ENCODE assay signal across 1 cellular context in genomic region chr4:2468464-2469191, GRCh38.
TF ChIP-seq lines count a peak whose summit lies in the region.

Gene RNF4, plus strand, starts transcription at chr4:2469106. Its CDS starts 21,388 bp downstream, at chr4:2490494.

TF ChIP-seq in K562, 482 proteins besides CTCF, POLR2A, EP300 and RAD21 (continued from another document and continues in another):
- TF ChIP-seq E4F1 (CRISPR knock-in tag; IDR thresholded peaks at IDR 0.05; ENCODE audit: borderline replicate concordance) (no peak), BRF2 (IDR thresholded peaks at IDR 0.05; ENCODE audit: borderline replicate concordance, insufficient read depth, insufficient read length) (no peak), ZNF324 (CRISPR knock-in tag; IDR thresholded peaks at IDR 0.05) (no peak), ZSCAN32 (CRISPR knock-in tag; IDR thresholded peaks at IDR 0.05) (no peak), CREB1 (IDR thresholded peaks at IDR 0.05) (peak; percentile 76), CREB1 (CRISPR knock-in tag; IDR thresholded peaks at IDR 0.05) (peak; percentile 54; the same call in 1 of the 2 replicates), BMI1 (IDR thresholded peaks at IDR 0.05; ENCODE audit: low read length) (no peak), TCF7 (IDR thresholded peaks at IDR 0.05; ENCODE audit: borderline replicate concordance) (no peak), MNT (conservative IDR thresholded peaks at IDR 0.05) (peak; percentile 76 to 84), TRIM25 (IDR thresholded peaks at IDR 0.05; ENCODE audit: borderline replicate concordance) (no peak), DPF2 (IDR thresholded peaks at IDR 0.05) (no peak), CHD1 (IDR thresholded peaks at IDR 0.05; ENCODE audit: low read length) (no peak), SRSF7 (optimal IDR thresholded peaks at IDR 0.05; ENCODE audit: low read depth, low read length) (no peak), FOS (IDR thresholded peaks at IDR 0.05; ENCODE audit: extremely low read depth, insufficient read length) (peak; percentile 84), MYNN (IDR thresholded peaks at IDR 0.05) (no peak; the same call in 1 of the 2 replicates), MYNN (CRISPR knock-in tag; IDR thresholded peaks at IDR 0.05) (0 out of 2 replicates have a peak, but pooled peaks have one; percentile 12), OTX1 (CRISPR knock-in tag; IDR thresholded peaks at IDR 0.05) (no peak), ZNF561 (CRISPR knock-in tag; conservative IDR thresholded peaks at IDR 0.05) (no peak), STAT5B (CRISPR knock-in tag; IDR thresholded peaks at IDR 0.05) (no peak), CXXC5 (CRISPR knock-in tag; IDR thresholded peaks at IDR 0.05) (peak; percentile 92), ZNF766 (CRISPR knock-in tag; conservative IDR thresholded peaks at IDR 0.05) (no peak), ESRRB (CRISPR knock-in tag; IDR thresholded peaks at IDR 0.05; ENCODE audit: borderline replicate concordance) (no peak), CBX1 (IDR thresholded peaks at IDR 0.05; ENCODE audit: low read depth) (peak; percentile 30; the same call in 1 of the 2 replicates), PHB (CRISPR knock-in tag; IDR thresholded peaks at IDR 0.05) (0 out of 2 replicates have a peak, but pooled peaks have one; percentile 49), PHB2 (IDR thresholded peaks at IDR 0.05; ENCODE audit: low read depth) (no peak), TRIM28 (IDR thresholded peaks at IDR 0.05) (no peak), GTF2A2 (tag; IDR thresholded peaks at IDR 0.05) (no peak), FOXK2 (conservative IDR thresholded peaks at IDR 0.05 in 1 of 2, IDR thresholded peaks at IDR 0.05 in 1 of 2; ENCODE audit: low read depth in 2 of 2) (no peak), TEAD4 (IDR thresholded peaks at IDR 0.05; ENCODE audit: low read length) (peak; percentile 17; the same call in 1 of the 2 replicates), TEAD4 (CRISPR knock-in tag; IDR thresholded peaks at IDR 0.05; ENCODE audit: borderline replicate concordance) (peak; percentile 73; the same call in 1 of the 2 replicates), ZNF175 (CRISPR knock-in tag; IDR thresholded peaks at IDR 0.05; ENCODE audit: low read depth) (no peak), XRCC5 (IDR thresholded peaks at IDR 0.05; ENCODE audit: low read depth, low read length) (0 out of 2 replicates have a peak, but pooled peaks have one; percentile 48), CBX2 (IDR thresholded peaks at IDR 0.05; ENCODE audit: insufficient read depth, low read length, poor library complexity, severe bottlenecking) (no peak), CREBBP (IDR thresholded peaks at IDR 0.05; ENCODE audit: low read depth, low read length) (no peak), ZBTB49 (CRISPR knock-in tag; IDR thresholded peaks at IDR 0.05; ENCODE audit: borderline replicate concordance) (no peak), CCAR2 (IDR thresholded peaks at IDR 0.05; ENCODE audit: low read depth, low read length) (no peak), NR0B1 (IDR thresholded peaks at IDR 0.05; ENCODE audit: partially characterized antibody) (no peak), TBL1XR1 (IDR thresholded peaks at IDR 0.05; ENCODE audit: low read length in 2 of 2) (no peak; a peak in 1 of 4 replicates), HMGXB4 (CRISPR knock-in tag; IDR thresholded peaks at IDR 0.05) (no peak; the same call in 1 of the 2 replicates), ZNF165 (CRISPR knock-in tag; IDR thresholded peaks at IDR 0.05; ENCODE audit: borderline replicate concordance) (no peak), NONO (IDR thresholded peaks at IDR 0.05; ENCODE audit: low read depth in 2 of 2, low read length in 1 of 2) (0 out of 4 replicates have a peak, but pooled peaks of 1 of the 2 experiments have one; percentile 43), ZEB2 (IDR thresholded peaks at IDR 0.05) (no peak), ZNF174 (CRISPR knock-in tag; IDR thresholded peaks at IDR 0.05) (no peak), KLF16 (IDR thresholded peaks at IDR 0.05) (no peak), ARID4B (CRISPR knock-in tag; IDR thresholded peaks at IDR 0.05) (peak; percentile 87), RB1 (IDR thresholded peaks at IDR 0.05; ENCODE audit: low read depth) (peak; percentile 49; the same call in 1 of the 2 replicates), SP2 (IDR thresholded peaks at IDR 0.05; ENCODE audit: extremely low read depth, low read depth, low read length, poor library complexity, severe bottlenecking) (peak; percentile 66), HDAC3 (IDR thresholded peaks at IDR 0.05; ENCODE audit: borderline replicate concordance, partially characterized antibody) (no peak), GABPB2 (CRISPR knock-in tag; conservative IDR thresholded peaks at IDR 0.05) (no peak), RBFOX2 (IDR thresholded peaks at IDR 0.05; ENCODE audit: low read depth, low read length) (peak; percentile 93), KAT2B (IDR thresholded peaks at IDR 0.05; ENCODE audit: low read depth, low read length) (no peak), SIRT6 (IDR thresholded peaks at IDR 0.05; ENCODE audit: low read depth, low read length) (no peak)
